Comparison of ENCODE assay signal across 34 cellular contexts in genomic region chr17:77337150-77337549, GRCh38.
"Had no signal": no experiment of that assay in that cellular context is flagged by ENCODE, and none has a peak within 500 bp of the region (broad histone marks: within the 10 kb centered on the region; RNA-seq: fewer than 3 reads in every experiment).

No MANE protein-coding gene starts in this region.

- H3K36me3 Mint-ChIP-seq: T-cell had no signal

- H3K27ac ChIP-seq: adrenal gland, body of pancreas, breast epithelium, Peyer's patch, VCaP had no signal

- ATAC-seq: activated T-cell treated with anti-CD3 and anti-CD28 coated beads, Interleukin-2, amount 50 U/mL, for 4 hours; body of pancreas; PC-3; SK-N-SH treated with all-trans-retinoic acid at 6 μM for 48 hours; T-cell had no signal

- H3K9me3 ChIP-seq: body of pancreas, Peyer's patch had no signal

- DNase-seq: activated B cell treated with CpG ODN at 0.5 μM for 24 hours; activated CD4-positive, alpha-beta memory T cell treated with anti-CD3 and anti-CD28 coated beads for 36 hours; activated CD4-positive, alpha-beta T cell treated with anti-CD3 and anti-CD28 coated beads for 4 hours; activated CD4-positive, alpha-beta T cell treated with anti-CD3 and anti-CD28 coated beads, Interleukin-2, amount 50 U/mL, for 1 hour; activated CD4-positive, CD25-positive, alpha-beta regulatory T cell treated with anti-CD3 and anti-CD28 coated beads, Interleukin-2, amount 50 U/mL, for 72 hours; activated CD8-positive, alpha-beta memory T cell treated with anti-CD3 and anti-CD28 coated beads, Interleukin-2, amount 50 U/mL, for 4 hours; activated gamma-delta T cell treated with Interleukin-2 at 50 U/mL for 16 hours; activated naive CD4-positive, alpha-beta T cell treated with anti-CD3 and anti-CD28 coated beads, Interleukin-2, amount 10 ng/mL, durations not matched to agents 7 days and 5 days; activated T-cell treated with anti-CD3 and anti-CD28 coated beads for 4 hours; activated T-cell treated with anti-CD3 and anti-CD28 coated beads, Interleukin-2, amount 50 U/mL, for 4 hours; body of pancreas; NCI-H1105 treated with DMSO at 0.1 percent for 48 hours; NCI-H1436; NCI-H1694 treated with DMSO at 0.1 percent for 48 hours; NCI-H2029 treated with DMSO at 0.1 percent for 48 hours; NCI-H2107; NCI-H2171; NCI-H510A; NCI-H526; NCI-H748 treated with DMSO at 0.1 percent for 48 hours; NK-92 treated with Interleukin-12 subunit alpha and Interleukin-12 subunit beta, amount 100 ng/mL, for 24 hours; PC-3; RPMI8226; SHP77 treated with DMSO at 0.1 percent for 48 hours; T-cell; T-helper 2 cell; T-helper 9 cell had no signal

- H3K27me3 Mint-ChIP-seq: activated B cell treated with CpG ODN at 0.5 μM for 24 hours; activated CD4-positive, alpha-beta memory T cell treated with anti-CD3 and anti-CD28 coated beads for 36 hours; activated naive CD4-positive, alpha-beta T cell treated with anti-CD3 and anti-CD28 coated beads, Interleukin-2, amount 10 ng/mL, durations not matched to agents 7 days and 5 days; activated naive CD8-positive, alpha-beta T cell treated with anti-CD3 and anti-CD28 coated beads, Interleukin-2, amount 10 ng/mL, durations not matched to agents 7 days and 5 days; T-cell had no signal

- H3K4me3 ChIP-seq: adrenal gland, body of pancreas, breast epithelium, Peyer's patch had no signal

- H3K27me3 ChIP-seq: adrenal gland, body of pancreas, breast epithelium, Peyer's patch had no signal

- H3K27ac Mint-ChIP-seq: activated B cell treated with CpG ODN at 0.5 μM for 24 hours; activated CD4-positive, alpha-beta memory T cell treated with anti-CD3 and anti-CD28 coated beads for 36 hours; activated naive CD4-positive, alpha-beta T cell treated with anti-CD3 and anti-CD28 coated beads, Interleukin-2, amount 10 ng/mL, durations not matched to agents 7 days and 5 days; activated naive CD8-positive, alpha-beta T cell treated with anti-CD3 and anti-CD28 coated beads, Interleukin-2, amount 10 ng/mL, durations not matched to agents 7 days and 5 days; activated T-helper 1 cell treated with anti-CD3 and anti-CD28 coated beads, Interleukin-12 subunit alpha, Interleukin-12 subunit beta, Interleukin-2, Interleukin-4 antibody, amounts not matched to agents 30 ng/mL and 10 ng/mL and 1 ng/mL, durations not matched to agents 14 hours and 24 hours and 36 hours had no signal

- H3K4me1 ChIP-seq: adrenal gland, breast epithelium had no signal

- H3K36me3 ChIP-seq: adrenal gland, breast epithelium, Peyer's patch had no signal

- H3K4me3 Mint-ChIP-seq: activated B cell treated with CpG ODN at 0.5 μM for 24 hours; activated CD4-positive, alpha-beta memory T cell treated with anti-CD3 and anti-CD28 coated beads for 36 hours; activated naive CD4-positive, alpha-beta T cell treated with anti-CD3 and anti-CD28 coated beads, Interleukin-2, amount 10 ng/mL, durations not matched to agents 7 days and 5 days; activated naive CD8-positive, alpha-beta T cell treated with anti-CD3 and anti-CD28 coated beads, Interleukin-2, amount 10 ng/mL, durations not matched to agents 7 days and 5 days; activated T-cell treated with anti-CD3 and anti-CD28 coated beads, Interleukin-2, amount 50 U/mL, for 4 hours; activated T-helper 1 cell treated with anti-CD3 and anti-CD28 coated beads, Interleukin-12 subunit alpha, Interleukin-12 subunit beta, Interleukin-2, Interleukin-4 antibody, amounts not matched to agents 30 ng/mL and 10 ng/mL and 1 ng/mL, durations not matched to agents 14 hours and 24 hours and 36 hours; T-cell had no signal
